In genomic region chr1:87410771-87411170, GRCh38 we compare ENCODE assay signal across 16 cellular contexts.
DNase-seq lines count a peak whose midpoint lies in the region; ATAC-seq lines count a peak whose summit lies in the region.
"Had no signal": no experiment of that assay in that cellular context is flagged by ENCODE, and none has a peak within 500 bp of the region (broad histone marks: within the 10 kb centered on the region; RNA-seq: fewer than 3 reads in every experiment).

No MANE protein-coding gene starts in this region.

- H3K27ac ChIP-seq in substantia nigra (ENCODE audit: low read depth, low read length, poor library complexity, severe bottlenecking) (peak overlapping the region; percentile 35), aorta (ENCODE audit: low read depth in 1 of 2, low read length in 2 of 2) (no peak overlapping the region)
- H3K27ac ChIP-seq: A549, ascending aorta, foreskin keratinocyte, HL-60, thyroid gland had no signal

- ATAC-seq in aorta (ENCODE audit: low FRiP score) (no peak), HG03469 (IDR thresholded peaks at IDR 0.05; ENCODE audit: unreplicated experiment) (no peak)
- ATAC-seq: A549; activated CD4-positive, alpha-beta T cell treated with anti-CD3 and anti-CD28 coated beads for 36 hours; foreskin keratinocyte; GM12878; PC-3 had no signal

- 95 to 97% methylated on average over 1 of the region's 1 CpG for WGBS in aorta, 2 donors

- no peaks in the 10 kb centered on the region for H3K36me3 ChIP-seq in aorta (ENCODE audit: control insufficient read depth in 1 of 2, insufficient read depth in 2 of 2, low read length in 1 of 2)
- H3K36me3 ChIP-seq: ascending aorta, thyroid gland had no signal

- H3K4me1 ChIP-seq in aorta (ENCODE audit: control insufficient read depth in 1 of 2, insufficient read depth in 2 of 2, low read length in 2 of 2), result no peaks in the 10 kb centered on the region
- H3K4me1 ChIP-seq: A549, ascending aorta, foreskin keratinocyte, thyroid gland had no signal

- no peak overlapping the region for H3K4me3 ChIP-seq in aorta (ENCODE audit: low read length in 2 of 2)
- H3K4me3 ChIP-seq: A549, ascending aorta, GM12878, thyroid gland had no signal

- intact Hi-C loops in aorta (cut with DNase I), result no loop called here

- peak; percentile 30 for DNase-seq in NCI-H146 (lab: John Stamatoyannopoulos, UW)
- DNase-seq in NCI-H146 treated with DMSO at 0.1 percent for 48 hours (lab: John Stamatoyannopoulos, UW; ENCODE audit: unreplicated experiment), result no peak
- DNase-seq in NCI-H345 (lab: John Stamatoyannopoulos, UW), result peak; percentile 95
- DNase-seq in fibroblast of gingiva (ENCODE audit: low read depth), result peak; percentile 34
- peak; percentile 27 to 96 (median 87) for DNase-seq in substantia nigra (lab: John Stamatoyannopoulos, UW)
- no peak for DNase-seq in aorta
- DNase-seq in activated CD4-positive, CD25-positive, alpha-beta regulatory T cell treated with anti-CD3 and anti-CD28 coated beads, Interleukin-2, amount 50 U/mL, for 72 hours, result no peak
- DNase-seq: activated CD4-positive, alpha-beta T cell treated with anti-CD3 and anti-CD28 coated beads for 36 hours; PC-3 had no signal

- H3K27me3 ChIP-seq in aorta (ENCODE audit: control insufficient read depth in 1 of 2, insufficient read depth in 2 of 2, low read length in 1 of 2), result no peaks in the 10 kb centered on the region
- H3K27me3 ChIP-seq: ascending aorta, thyroid gland had no signal

- no peaks in the 10 kb centered on the region for H3K9me3 ChIP-seq in aorta (ENCODE audit: control insufficient read depth, low read length)
- H3K9me3 ChIP-seq: A549, ascending aorta, thyroid gland had no signal

Comparison
In these comparisons a context has a peak if more than half of its experiments do, and no peak if none do; other contexts are left out.
1. DNase-seq: peak in NCI-H146 (single experiment), NCI-H345 (single experiment), fibroblast of gingiva (single experiment) and substantia nigra (49 of 49); none in NCI-H146 treated with DMSO at 0.1 percent for 48 hours (single experiment), aorta (0 of 2) and activated CD4-positive, CD25-positive, alpha-beta regulatory T cell treated with anti-CD3 and anti-CD28 coated beads, Interleukin-2, amount 50 U/mL, for 72 hours (single experiment).